Comparison of ENCODE assay signal across 14 cellular contexts in the genomic region with DNA sequence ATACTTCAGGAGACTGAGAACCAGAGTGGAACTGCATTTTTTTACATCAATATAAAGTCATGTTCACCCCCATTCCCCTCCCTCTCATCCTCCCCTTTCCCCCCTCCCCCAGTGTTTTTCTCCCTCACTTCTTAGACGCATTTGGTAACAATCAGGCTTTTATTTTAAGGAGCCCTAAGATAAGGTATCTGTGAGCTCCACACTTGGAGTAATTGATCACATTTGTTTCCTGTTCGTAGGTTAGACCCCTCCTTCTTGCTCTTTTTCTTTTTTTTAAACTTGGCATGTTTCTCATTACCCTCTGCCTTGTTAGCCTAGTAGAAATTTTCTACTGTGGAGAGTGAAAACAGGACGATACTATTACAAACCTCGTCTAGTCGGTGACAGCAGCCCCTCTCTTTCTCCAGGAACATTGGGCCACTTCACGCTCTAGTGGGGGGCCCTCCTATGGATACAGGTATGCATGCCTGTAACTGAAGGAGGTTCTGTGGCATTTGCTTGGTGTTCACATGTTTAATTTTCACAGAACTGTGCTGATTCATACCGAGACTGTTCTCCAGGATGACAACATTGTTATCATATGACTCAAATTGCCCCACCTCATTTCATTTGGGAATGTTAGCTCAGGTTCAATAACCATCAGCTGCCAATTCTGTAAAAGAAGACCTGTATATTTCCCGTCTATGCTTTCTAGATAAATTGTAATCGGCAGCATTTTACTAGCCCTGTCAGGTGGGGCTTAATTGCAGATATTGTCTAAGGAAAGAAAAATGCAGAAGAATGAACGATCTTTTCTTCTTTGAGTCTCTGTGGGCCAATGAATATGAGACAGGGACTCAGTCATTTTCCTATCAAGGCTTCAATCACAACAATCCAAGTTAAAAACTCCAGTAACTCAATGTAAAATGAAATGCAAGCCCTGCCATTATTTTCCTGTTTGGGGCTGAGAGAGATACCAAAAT.
DNase-seq lines count a peak whose midpoint lies in the region; ATAC-seq, FAIRE-seq and TF ChIP-seq lines count a peak whose summit lies in the region.
"Had no signal": no experiment of that assay in that cellular context is flagged by ENCODE, and none has a peak within 500 bp of the region (broad histone marks: within the 10 kb centered on the region; RNA-seq: fewer than 3 reads in every experiment).

No MANE protein-coding gene starts in this region.

- peaks cover 7% of the 10 kb centered on the region for H3K4me1 Mint-ChIP-seq in osteocyte (ENCODE audit: unreplicated experiment)

- H3K27ac ChIP-seq in A549: no peak overlapping the region
- H3K27ac ChIP-seq: parathyroid adenoma had no signal

- H3K4me1 ChIP-seq in A549: no peaks in the 10 kb centered on the region
- H3K4me1 ChIP-seq: parathyroid adenoma had no signal

- peaks cover 3% of the 10 kb centered on the region for H3K27me3 Mint-ChIP-seq in osteocyte (ENCODE audit: unreplicated experiment)

- no peak overlapping the region for H3K4me3 Mint-ChIP-seq in osteocyte (ENCODE audit: unreplicated experiment)
- H3K4me3 Mint-ChIP-seq: T-helper 1 cell treated with Interleukin-12 subunit alpha and Interleukin-12 subunit beta and Interleukin-4 antibody, amounts not matched to agents 30 μg/mL and 1 μg/mL, for 36 hours had no signal

- DNase-seq in A549 (ENCODE audit: low read depth in 1 of 2, low spot score in 1 of 2): no peak
- peak; percentile 76 for DNase-seq in LoVo (ENCODE audit: low spot score)
- peak; percentile 28 to 56 for DNase-seq in cardiac fibroblast (ENCODE audit: low read depth in 2 of 2)
- DNase-seq in kidney tubule cell (ENCODE audit: low spot score): peak; percentile 86
- no peak for DNase-seq in osteocyte (ENCODE audit: extremely low spot score, unreplicated experiment)
- no peak for DNase-seq in foreskin melanocyte
- DNase-seq: activated CD8-positive, alpha-beta memory T cell treated with anti-CD3 and anti-CD28 coated beads for 24 hours; substantia nigra had no signal

- no peak overlapping the region for H3K4me3 ChIP-seq in A549
- H3K4me3 ChIP-seq in cardiac fibroblast (replicated peaks in 1 of 2; ENCODE audit: low read depth in 2 of 2, low read length in 2 of 2): no peak overlapping the region

- WGBS in A549 (ENCODE audit: missing lambda C conversion rate): 12% methylated on average over 10 of the region's 10 CpGs

- no peak for TF ChIP-seq RAD21 in A549 (conservative IDR thresholded peaks at IDR 0.05 in 1 of 2, IDR thresholded peaks at IDR 0.05 in 1 of 2)

- no peak for TF ChIP-seq POLR2A in A549 (IDR thresholded peaks at IDR 0.05; ENCODE audit: low read length)

- H3K9me3 ChIP-seq in A549: no peaks in the 10 kb centered on the region

- TF ChIP-seq EP300 in A549 (IDR thresholded peaks at IDR 0.05): no peak

- no peak overlapping the region for H3K27ac Mint-ChIP-seq in osteocyte (ENCODE audit: unreplicated experiment)
- H3K27ac Mint-ChIP-seq: activated naive CD4-positive, alpha-beta T cell treated with anti-CD3 and anti-CD28 coated beads, Interleukin-2, amount 50 U/mL, for 72 hours; T-helper 1 cell treated with Interleukin-12 subunit alpha and Interleukin-12 subunit beta and Interleukin-4 antibody, amounts not matched to agents 30 μg/mL and 1 μg/mL, for 36 hours had no signal

- CTCF ChIA-PET in A549 (lab: Yijun Ruan, JAX): no interaction called here

- ATAC-seq in A549 (no peak), HG03469 (IDR thresholded peaks at IDR 0.05; ENCODE audit: unreplicated experiment) (no peak), SK-N-SH treated with all-trans-retinoic acid at 6 μM for 48 hours (no peak)

- TF ChIP-seq CTCF in A549 (IDR thresholded peaks at IDR 0.05) (no peak), cardiac fibroblast (IDR thresholded peaks at IDR 0.05; ENCODE audit: low read depth, low read length) (no peak), osteocyte (IDR thresholded peaks at IDR 0.05) (no peak)

- H3K36me3 Mint-ChIP-seq in osteocyte (ENCODE audit: unreplicated experiment): no peaks in the 10 kb centered on the region
- H3K36me3 Mint-ChIP-seq: activated naive CD4-positive, alpha-beta T cell treated with anti-CD3 and anti-CD28 coated beads, Interleukin-2, amount 50 U/mL, for 72 hours had no signal

- no peaks in the 10 kb centered on the region for H3K9me3 Mint-ChIP-seq in osteocyte (ENCODE audit: unreplicated experiment)
- H3K9me3 Mint-ChIP-seq: activated naive CD4-positive, alpha-beta T cell treated with anti-CD3 and anti-CD28 coated beads, Interleukin-2, amount 50 U/mL, for 72 hours; T-helper 1 cell treated with Interleukin-12 subunit alpha and Interleukin-12 subunit beta and Interleukin-4 antibody, amounts not matched to agents 30 μg/mL and 1 μg/mL, for 36 hours had no signal

- peak overlapping the region; percentile 35; the same call in 2 of the 3 replicates for H3K4me2 ChIP-seq in A549

- POLR2A ChIA-PET in A549 (lab: Yijun Ruan, JAX): no interaction called here

- no peak for FAIRE-seq in A549 (lab: Jason Lieb, UNC)
- FAIRE-seq: islet of Langerhans had no signal

TF ChIP-seq in A549, 52 proteins besides CTCF, POLR2A, EP300 and RAD21 (continues in another document):
- TF ChIP-seq JUN (IDR thresholded peaks at IDR 0.05): no peak
- no peak for TF ChIP-seq CHD2 (IDR thresholded peaks at IDR 0.05; ENCODE audit: low read length, partially characterized antibody)
- no peak for TF ChIP-seq SMC3 (IDR thresholded peaks at IDR 0.05)
- TF ChIP-seq, protein P1, sequence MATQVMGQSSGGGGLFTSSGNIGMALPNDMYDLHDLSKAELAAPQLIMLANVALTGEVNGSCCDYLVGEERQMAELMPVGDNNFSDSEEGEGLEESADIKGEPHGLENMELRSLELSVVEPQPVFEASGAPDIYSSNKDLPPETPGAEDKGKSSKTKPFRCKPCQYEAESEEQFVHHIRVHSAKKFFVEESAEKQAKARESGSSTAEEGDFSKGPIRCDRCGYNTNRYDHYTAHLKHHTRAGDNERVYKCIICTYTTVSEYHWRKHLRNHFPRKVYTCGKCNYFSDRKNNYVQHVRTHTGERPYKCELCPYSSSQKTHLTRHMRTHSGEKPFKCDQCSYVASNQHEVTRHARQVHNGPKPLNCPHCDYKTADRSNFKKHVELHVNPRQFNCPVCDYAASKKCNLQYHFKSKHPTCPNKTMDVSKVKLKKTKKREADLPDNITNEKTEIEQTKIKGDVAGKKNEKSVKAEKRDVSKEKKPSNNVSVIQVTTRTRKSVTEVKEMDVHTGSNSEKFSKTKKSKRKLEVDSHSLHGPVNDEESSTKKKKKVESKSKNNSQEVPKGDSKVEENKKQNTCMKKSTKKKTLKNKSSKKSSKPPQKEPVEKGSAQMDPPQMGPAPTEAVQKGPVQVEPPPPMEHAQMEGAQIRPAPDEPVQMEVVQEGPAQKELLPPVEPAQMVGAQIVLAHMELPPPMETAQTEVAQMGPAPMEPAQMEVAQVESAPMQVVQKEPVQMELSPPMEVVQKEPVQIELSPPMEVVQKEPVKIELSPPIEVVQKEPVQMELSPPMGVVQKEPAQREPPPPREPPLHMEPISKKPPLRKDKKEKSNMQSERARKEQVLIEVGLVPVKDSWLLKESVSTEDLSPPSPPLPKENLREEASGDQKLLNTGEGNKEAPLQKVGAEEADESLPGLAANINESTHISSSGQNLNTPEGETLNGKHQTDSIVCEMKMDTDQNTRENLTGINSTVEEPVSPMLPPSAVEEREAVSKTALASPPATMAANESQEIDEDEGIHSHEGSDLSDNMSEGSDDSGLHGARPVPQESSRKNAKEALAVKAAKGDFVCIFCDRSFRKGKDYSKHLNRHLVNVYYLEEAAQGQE (IDR thresholded peaks at IDR 0.05): no peak
- no peak for TF ChIP-seq FOSB (CRISPR knock-in tag; IDR thresholded peaks at IDR 0.05)
- no peak for TF ChIP-seq CBX8 (IDR thresholded peaks at IDR 0.05)
- TF ChIP-seq NPAS2 (CRISPR knock-in tag; IDR thresholded peaks at IDR 0.05; ENCODE audit: borderline replicate concordance): no peak
- TF ChIP-seq SREBF2 (IDR thresholded peaks at IDR 0.05): no peak
- TF ChIP-seq RARB (CRISPR knock-in tag; IDR thresholded peaks at IDR 0.05): no peak

TF ChIP-seq in SK-N-SH treated with all-trans-retinoic acid at 6 μM for 48 hours, 23 proteins besides CTCF, POLR2A, EP300 and RAD21 (continues in another document):
- TF ChIP-seq CSDC2 (CRISPR knock-in tag; IDR thresholded peaks at IDR 0.05) (no peak), TCF4 (CRISPR knock-in tag; IDR thresholded peaks at IDR 0.05; ENCODE audit: borderline replicate concordance) (no peak), OSR1 (CRISPR knock-in tag; IDR thresholded peaks at IDR 0.05) (no peak), ZC3H10 (CRISPR knock-in tag; IDR thresholded peaks at IDR 0.05) (no peak), BACH2 (CRISPR knock-in tag; IDR thresholded peaks at IDR 0.05; ENCODE audit: borderline replicate concordance) (no peak), ZNF565 (CRISPR knock-in tag; conservative IDR thresholded peaks at IDR 0.05; ENCODE audit: low read depth) (no peak), GLIS3 (CRISPR knock-in tag; IDR thresholded peaks at IDR 0.05) (no peak)
- TF ChIP-seq, protein P2, sequence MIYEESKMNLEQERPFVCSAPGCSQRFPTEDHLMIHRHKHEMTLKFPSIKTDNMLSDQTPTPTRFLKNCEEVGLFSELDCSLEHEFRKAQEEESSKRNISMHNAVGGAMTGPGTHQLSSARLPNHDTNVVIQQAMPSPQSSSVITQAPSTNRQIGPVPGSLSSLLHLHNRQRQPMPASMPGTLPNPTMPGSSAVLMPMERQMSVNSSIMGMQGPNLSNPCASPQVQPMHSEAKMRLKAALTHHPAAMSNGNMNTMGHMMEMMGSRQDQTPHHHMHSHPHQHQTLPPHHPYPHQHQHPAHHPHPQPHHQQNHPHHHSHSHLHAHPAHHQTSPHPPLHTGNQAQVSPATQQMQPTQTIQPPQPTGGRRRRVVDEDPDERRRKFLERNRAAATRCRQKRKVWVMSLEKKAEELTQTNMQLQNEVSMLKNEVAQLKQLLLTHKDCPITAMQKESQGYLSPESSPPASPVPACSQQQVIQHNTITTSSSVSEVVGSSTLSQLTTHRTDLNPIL (CRISPR knock-in tag; IDR thresholded peaks at IDR 0.05; ENCODE audit: low read depth): no peak
- TF ChIP-seq, protein P3, sequence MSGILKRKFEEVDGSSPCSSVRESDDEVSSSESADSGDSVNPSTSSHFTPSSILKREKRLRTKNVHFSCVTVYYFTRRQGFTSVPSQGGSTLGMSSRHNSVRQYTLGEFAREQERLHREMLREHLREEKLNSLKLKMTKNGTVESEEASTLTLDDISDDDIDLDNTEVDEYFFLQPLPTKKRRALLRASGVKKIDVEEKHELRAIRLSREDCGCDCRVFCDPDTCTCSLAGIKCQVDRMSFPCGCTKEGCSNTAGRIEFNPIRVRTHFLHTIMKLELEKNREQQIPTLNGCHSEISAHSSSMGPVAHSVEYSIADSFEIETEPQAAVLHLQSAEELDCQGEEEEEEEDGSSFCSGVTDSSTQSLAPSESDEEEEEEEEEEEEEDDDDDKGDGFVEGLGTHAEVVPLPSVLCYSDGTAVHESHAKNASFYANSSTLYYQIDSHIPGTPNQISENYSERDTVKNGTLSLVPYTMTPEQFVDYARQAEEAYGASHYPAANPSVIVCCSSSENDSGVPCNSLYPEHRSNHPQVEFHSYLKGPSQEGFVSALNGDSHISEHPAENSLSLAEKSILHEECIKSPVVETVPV (CRISPR knock-in tag; IDR thresholded peaks at IDR 0.05): no peak

Comparison
In these comparisons a context has a peak if more than half of its experiments do, and no peak if none do; other contexts are left out.
1. DNase-seq: peak in LoVo (single experiment), cardiac fibroblast (2 of 2) and kidney tubule cell (single experiment); none in A549 (0 of 2), osteocyte (single experiment) and foreskin melanocyte (single experiment).